In genomic region chr2:23486676-23487075, GRCh38 we compare ENCODE assay signal across 18 cellular contexts.
DNase-seq lines count a peak whose midpoint lies in the region; ATAC-seq, FAIRE-seq and TF ChIP-seq lines count a peak whose summit lies in the region.
"Had no signal": no experiment of that assay in that cellular context is flagged by ENCODE, and none has a peak within 500 bp of the region (broad histone marks: within the 10 kb centered on the region; RNA-seq: fewer than 3 reads in every experiment).

No MANE protein-coding gene starts in this region.

- H3K9me3 ChIP-seq in MG63: no peaks in the 10 kb centered on the region
- H3K9me3 ChIP-seq: neutrophil had no signal

- H3K27me3 ChIP-seq in MG63: no peaks in the 10 kb centered on the region
- no peaks in the 10 kb centered on the region for H3K27me3 ChIP-seq in kidney epithelial cell (ENCODE audit: control insufficient read depth, insufficient read depth, low read length)

- FAIRE-seq in D721Med (lab: Jason Lieb, UNC): no peak

- no peak for ATAC-seq in HG02610 (IDR thresholded peaks at IDR 0.05; ENCODE audit: unreplicated experiment)
- ATAC-seq: stimulated activated naive CD8-positive, alpha-beta T cell treated with anti-CD3 and anti-CD28 coated beads, Interleukin-15, amount 100 ng/mL, for 72 hours had no signal

- no peaks in the 10 kb centered on the region; the same call in 1 of the 2 replicates for H3K36me3 ChIP-seq in MG63
- no peaks in the 10 kb centered on the region for H3K36me3 ChIP-seq in kidney epithelial cell (ENCODE audit: control insufficient read depth, insufficient read depth, low read length)
- H3K36me3 ChIP-seq: neutrophil had no signal

- H3K4me3 ChIP-seq in AG10803 (ENCODE audit: low read length) (no peak overlapping the region), MG63 (no peak overlapping the region), epithelial cell of esophagus (ENCODE audit: low read length) (no peak overlapping the region), kidney epithelial cell (ENCODE audit: low read depth, low read length) (no peak overlapping the region)
- H3K4me3 ChIP-seq: skin epidermis had no signal

- DNase-seq in AG10803 (ENCODE audit: low read depth): peak; percentile 42
- peak; percentile 41 for DNase-seq in MG63
- peak; percentile 21 for DNase-seq in epithelial cell of esophagus (ENCODE audit: low read depth)
- peak; percentile 35 for DNase-seq in kidney epithelial cell (ENCODE audit: low read depth)
- DNase-seq in D721Med (ENCODE audit: insufficient read length, low spot score): no peak
- DNase-seq in NCI-H748 (lab: John Stamatoyannopoulos, UW; ENCODE audit: unreplicated experiment): no peak
- DNase-seq in T-helper 2 cell: no peak
- DNase-seq: activated CD4-positive, alpha-beta T cell treated with anti-CD3 and anti-CD28 coated beads for 4 hours; activated naive CD8-positive, alpha-beta T cell treated with anti-CD3 and anti-CD28 coated beads, Interleukin-2, amount 10 ng/mL, durations not matched to agents 7 days and 5 days; activated T-cell treated with anti-CD3 and anti-CD28 coated beads for 4 hours; DMS 273 treated with DMSO at 0.1 percent for 48 hours; NCI-H187; NCI-H774; SIG-M5; stimulated activated naive CD8-positive, alpha-beta T cell treated with anti-CD3 and anti-CD28 coated beads, Interleukin-15, amount 100 ng/mL, for 72 hours had no signal

- TF ChIP-seq CTCF in AG10803 (conservative IDR thresholded peaks at IDR 0.05; ENCODE audit: low read length) (no peak), epithelial cell of esophagus (IDR thresholded peaks at IDR 0.05; ENCODE audit: insufficient read depth, low read depth, low read length, missing control alignments) (no peak), kidney epithelial cell (IDR thresholded peaks at IDR 0.05; ENCODE audit: insufficient read depth, low read length, poor library complexity, severe bottlenecking) (no peak), D721Med (IDR thresholded peaks at IDR 0.05; ENCODE audit: insufficient read depth, missing control alignments) (no peak)

Comparison
In these comparisons a context has a peak if more than half of its experiments do, and no peak if none do; other contexts are left out.
1. DNase-seq: peak in AG10803 (single experiment), MG63 (single experiment), epithelial cell of esophagus (single experiment) and kidney epithelial cell (single experiment); none in D721Med (single experiment), NCI-H748 (single experiment) and T-helper 2 cell (0 of 5).